ENCODE assay signal across 16 cellular contexts in the genomic region with DNA sequence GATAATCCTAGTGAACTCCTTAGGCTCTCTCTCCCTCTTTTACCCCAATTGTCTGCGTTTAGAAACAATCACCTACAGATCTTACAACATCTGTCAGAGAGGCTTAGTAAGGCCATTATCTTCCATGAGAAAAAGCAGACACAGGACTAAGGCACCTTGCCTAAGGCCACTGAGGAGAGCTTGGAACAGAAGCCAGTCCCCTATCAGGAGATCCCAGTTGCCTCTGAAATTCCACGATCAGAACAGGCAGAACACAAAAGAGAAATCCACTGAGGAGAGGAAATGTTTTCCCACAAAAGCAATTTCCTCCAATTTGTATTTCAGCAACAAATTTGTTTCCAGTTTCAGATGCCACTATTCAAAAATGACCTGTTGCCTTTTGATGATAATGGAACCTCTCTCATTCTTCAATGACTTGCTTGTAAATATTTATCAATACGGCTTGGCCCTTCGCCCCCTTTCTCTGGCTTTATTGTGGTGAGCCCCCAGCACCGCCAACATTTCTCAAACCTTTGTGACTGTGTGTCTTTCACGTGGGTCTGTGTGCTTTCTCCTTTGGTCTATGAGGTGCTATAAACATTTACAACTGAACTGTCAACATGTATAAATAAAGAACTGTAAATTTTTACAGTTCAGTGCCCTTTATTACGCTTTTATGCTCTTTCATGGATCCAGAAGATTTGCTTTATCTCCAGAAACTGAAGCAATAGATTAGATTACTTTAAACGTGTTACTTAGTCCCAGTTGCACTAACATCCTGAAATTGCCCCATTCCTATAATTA.
A peak's percentile ranks its signal among the peaks of the same experiment; 100 is the strongest.
DNase-seq lines count a peak whose midpoint lies in the region; ATAC-seq, FAIRE-seq and TF ChIP-seq lines count a peak whose summit lies in the region.
"Had no signal": no experiment of that assay in that cellular context is flagged by ENCODE, and none has a peak within 500 bp of the region (broad histone marks: within the 10 kb centered on the region; RNA-seq: fewer than 3 reads in every experiment).

No MANE protein-coding gene starts in this region.

- POLR2A ChIA-PET in HEK293T (lab: Yijun Ruan, JAX), result interaction anchor here (0.6 to 1.1 kb wide), 3 partner anchors 12 to 228 kb away, joined by 3 read pairs; no protein-coding TSS in a partner anchor

- ATAC-seq in SK-N-SH treated with all-trans-retinoic acid at 6 μM for 48 hours (peak; percentile 74), GM21723 (IDR thresholded peaks at IDR 0.05; ENCODE audit: unreplicated experiment) (no peak)
- ATAC-seq: activated CD4-positive, CD25-positive, alpha-beta regulatory T cell treated with anti-CD3 and anti-CD28 coated beads, Interleukin-2, amount 50 U/mL, for 24 hours; esophagus mucosa; GM12878; natural killer cell treated with Interleukin-12 subunit alpha and Interleukin-12 subunit beta and Interleukin-15 and Interleukin-18, amount 100 ng/mL, for 72 hours; T-helper 17 cell had no signal

- DNase-seq in HEK293T (ENCODE audit: extremely low spot score) (peak; percentile 39), islet precursor cell (peak; percentile 94), pulmonary artery endothelial cell (ENCODE audit: low read depth, low spot score) (peak; percentile 76), frontal cortex (ENCODE audit: low spot score in 2 of 2) (no peak), T-helper 2 cell (no peak), hepatic stellate cell (ENCODE audit: low spot score) (no peak)
- DNase-seq: hypothalamus, KG1, NCI-H774, T-helper 17 cell had no signal

- no peak for FAIRE-seq in frontal cortex (lab: Jason Lieb, UNC)
- FAIRE-seq: GM12878 had no signal

- CTCF ChIA-PET in HEK293T (lab: Yijun Ruan, JAX), result no interaction called here

TF ChIP-seq in HEK293T, 16 proteins besides CTCF, POLR2A, EP300 and RAD21:
- TF ChIP-seq, protein P1, sequence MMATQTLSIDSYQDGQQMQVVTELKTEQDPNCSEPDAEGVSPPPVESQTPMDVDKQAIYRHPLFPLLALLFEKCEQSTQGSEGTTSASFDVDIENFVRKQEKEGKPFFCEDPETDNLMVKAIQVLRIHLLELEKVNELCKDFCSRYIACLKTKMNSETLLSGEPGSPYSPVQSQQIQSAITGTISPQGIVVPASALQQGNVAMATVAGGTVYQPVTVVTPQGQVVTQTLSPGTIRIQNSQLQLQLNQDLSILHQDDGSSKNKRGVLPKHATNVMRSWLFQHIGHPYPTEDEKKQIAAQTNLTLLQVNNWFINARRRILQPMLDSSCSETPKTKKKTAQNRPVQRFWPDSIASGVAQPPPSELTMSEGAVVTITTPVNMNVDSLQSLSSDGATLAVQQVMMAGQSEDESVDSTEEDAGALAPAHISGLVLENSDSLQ (IDR thresholded peaks at IDR 0.05), result peak; percentile 65
- no peak for TF ChIP-seq FOXM1 (IDR thresholded peaks at IDR 0.05; ENCODE audit: borderline replicate concordance)
- peak; percentile 68; the same call in 1 of the 2 replicates for TF ChIP-seq CTBP1 (IDR thresholded peaks at IDR 0.05; ENCODE audit: borderline replicate concordance)
- TF ChIP-seq TARDBP (IDR thresholded peaks at IDR 0.05), result no peak
- TF ChIP-seq ZNF384 (IDR thresholded peaks at IDR 0.05), result no peak
- TF ChIP-seq ARNT (IDR thresholded peaks at IDR 0.05), result peak; percentile 88
- no peak for TF ChIP-seq SUZ12 (IDR thresholded peaks at IDR 0.05)
- no peak for TF ChIP-seq LEF1 (IDR thresholded peaks at IDR 0.05; ENCODE audit: borderline replicate concordance)
- no peak for TF ChIP-seq NFRKB (IDR thresholded peaks at IDR 0.05)
- TF ChIP-seq FOXK2 (IDR thresholded peaks at IDR 0.05), result no peak
- no peak for TF ChIP-seq SP1 (IDR thresholded peaks at IDR 0.05)
- TF ChIP-seq HDGF (IDR thresholded peaks at IDR 0.05; ENCODE audit: borderline replicate concordance), result no peak
- TF ChIP-seq BHLHE40 (IDR thresholded peaks at IDR 0.05; ENCODE audit: borderline replicate concordance), result no peak
TF ChIP-seq in HEK293T: peak in this region for 3.

TF ChIP-seq in SK-N-SH treated with all-trans-retinoic acid at 6 μM for 48 hours, 23 proteins besides CTCF, POLR2A, EP300 and RAD21:
- TF ChIP-seq, protein P2, sequence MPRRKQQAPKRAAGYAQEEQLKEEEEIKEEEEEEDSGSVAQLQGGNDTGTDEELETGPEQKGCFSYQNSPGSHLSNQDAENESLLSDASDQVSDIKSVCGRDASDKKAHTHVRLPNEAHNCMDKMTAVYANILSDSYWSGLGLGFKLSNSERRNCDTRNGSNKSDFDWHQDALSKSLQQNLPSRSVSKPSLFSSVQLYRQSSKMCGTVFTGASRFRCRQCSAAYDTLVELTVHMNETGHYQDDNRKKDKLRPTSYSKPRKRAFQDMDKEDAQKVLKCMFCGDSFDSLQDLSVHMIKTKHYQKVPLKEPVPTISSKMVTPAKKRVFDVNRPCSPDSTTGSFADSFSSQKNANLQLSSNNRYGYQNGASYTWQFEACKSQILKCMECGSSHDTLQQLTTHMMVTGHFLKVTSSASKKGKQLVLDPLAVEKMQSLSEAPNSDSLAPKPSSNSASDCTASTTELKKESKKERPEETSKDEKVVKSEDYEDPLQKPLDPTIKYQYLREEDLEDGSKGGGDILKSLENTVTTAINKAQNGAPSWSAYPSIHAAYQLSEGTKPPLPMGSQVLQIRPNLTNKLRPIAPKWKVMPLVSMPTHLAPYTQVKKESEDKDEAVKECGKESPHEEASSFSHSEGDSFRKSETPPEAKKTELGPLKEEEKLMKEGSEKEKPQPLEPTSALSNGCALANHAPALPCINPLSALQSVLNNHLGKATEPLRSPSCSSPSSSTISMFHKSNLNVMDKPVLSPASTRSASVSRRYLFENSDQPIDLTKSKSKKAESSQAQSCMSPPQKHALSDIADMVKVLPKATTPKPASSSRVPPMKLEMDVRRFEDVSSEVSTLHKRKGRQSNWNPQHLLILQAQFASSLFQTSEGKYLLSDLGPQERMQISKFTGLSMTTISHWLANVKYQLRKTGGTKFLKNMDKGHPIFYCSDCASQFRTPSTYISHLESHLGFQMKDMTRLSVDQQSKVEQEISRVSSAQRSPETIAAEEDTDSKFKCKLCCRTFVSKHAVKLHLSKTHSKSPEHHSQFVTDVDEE (CRISPR knock-in tag; IDR thresholded peaks at IDR 0.05), result peak; percentile 75; the same call in 1 of the 2 replicates
- TF ChIP-seq BACH2 (CRISPR knock-in tag; IDR thresholded peaks at IDR 0.05; ENCODE audit: borderline replicate concordance), result no peak
- TF ChIP-seq TCF4 (CRISPR knock-in tag; IDR thresholded peaks at IDR 0.05; ENCODE audit: borderline replicate concordance), result peak; percentile 90
- TF ChIP-seq OSR1 (CRISPR knock-in tag; IDR thresholded peaks at IDR 0.05), result no peak
- TF ChIP-seq, protein P3, sequence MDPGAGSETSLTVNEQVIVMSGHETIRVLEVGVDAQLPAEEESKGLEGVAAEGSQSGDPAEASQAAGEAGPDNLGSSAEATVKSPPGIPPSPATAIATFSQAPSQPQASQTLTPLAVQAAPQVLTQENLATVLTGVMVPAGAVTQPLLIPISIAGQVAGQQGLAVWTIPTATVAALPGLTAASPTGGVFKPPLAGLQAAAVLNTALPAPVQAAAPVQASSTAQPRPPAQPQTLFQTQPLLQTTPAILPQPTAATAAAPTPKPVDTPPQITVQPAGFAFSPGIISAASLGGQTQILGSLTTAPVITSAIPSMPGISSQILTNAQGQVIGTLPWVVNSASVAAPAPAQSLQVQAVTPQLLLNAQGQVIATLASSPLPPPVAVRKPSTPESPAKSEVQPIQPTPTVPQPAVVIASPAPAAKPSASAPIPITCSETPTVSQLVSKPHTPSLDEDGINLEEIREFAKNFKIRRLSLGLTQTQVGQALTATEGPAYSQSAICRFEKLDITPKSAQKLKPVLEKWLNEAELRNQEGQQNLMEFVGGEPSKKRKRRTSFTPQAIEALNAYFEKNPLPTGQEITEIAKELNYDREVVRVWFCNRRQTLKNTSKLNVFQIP (CRISPR knock-in tag; IDR thresholded peaks at IDR 0.05; ENCODE audit: borderline replicate concordance, low read depth), result no peak
- peak; percentile 50; the same call in 1 of the 2 replicates for TF ChIP-seq CSDC2 (CRISPR knock-in tag; IDR thresholded peaks at IDR 0.05)
- peak; percentile 72 for TF ChIP-seq ISL1 (CRISPR knock-in tag; IDR thresholded peaks at IDR 0.05)
- no peak for TF ChIP-seq ZC3H10 (CRISPR knock-in tag; IDR thresholded peaks at IDR 0.05)
- no peak for TF ChIP-seq TOX (CRISPR knock-in tag; IDR thresholded peaks at IDR 0.05; ENCODE audit: borderline replicate concordance)
- TF ChIP-seq, protein P4, sequence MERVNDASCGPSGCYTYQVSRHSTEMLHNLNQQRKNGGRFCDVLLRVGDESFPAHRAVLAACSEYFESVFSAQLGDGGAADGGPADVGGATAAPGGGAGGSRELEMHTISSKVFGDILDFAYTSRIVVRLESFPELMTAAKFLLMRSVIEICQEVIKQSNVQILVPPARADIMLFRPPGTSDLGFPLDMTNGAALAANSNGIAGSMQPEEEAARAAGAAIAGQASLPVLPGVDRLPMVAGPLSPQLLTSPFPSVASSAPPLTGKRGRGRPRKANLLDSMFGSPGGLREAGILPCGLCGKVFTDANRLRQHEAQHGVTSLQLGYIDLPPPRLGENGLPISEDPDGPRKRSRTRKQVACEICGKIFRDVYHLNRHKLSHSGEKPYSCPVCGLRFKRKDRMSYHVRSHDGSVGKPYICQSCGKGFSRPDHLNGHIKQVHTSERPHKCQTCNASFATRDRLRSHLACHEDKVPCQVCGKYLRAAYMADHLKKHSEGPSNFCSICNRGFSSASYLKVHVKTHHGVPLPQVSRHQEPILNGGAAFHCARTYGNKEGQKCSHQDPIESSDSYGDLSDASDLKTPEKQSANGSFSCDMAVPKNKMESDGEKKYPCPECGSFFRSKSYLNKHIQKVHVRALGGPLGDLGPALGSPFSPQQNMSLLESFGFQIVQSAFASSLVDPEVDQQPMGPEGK (CRISPR knock-in tag; IDR thresholded peaks at IDR 0.05; ENCODE audit: borderline replicate concordance), result no peak
- TF ChIP-seq ZNF8 (CRISPR knock-in tag; IDR thresholded peaks at IDR 0.05), result no peak; the same call in 1 of the 2 replicates
- TF ChIP-seq ESRRG (CRISPR knock-in tag; IDR thresholded peaks at IDR 0.05), result 0 out of 2 replicates have a peak, but pooled peaks have one; percentile 19

Comparison
In these comparisons a context has a peak if more than half of its experiments do, and no peak if none do; other contexts are left out.
1. DNase-seq: peak in HEK293T (single experiment), islet precursor cell (single experiment) and pulmonary artery endothelial cell (single experiment); none in frontal cortex (0 of 2), T-helper 2 cell (0 of 5) and hepatic stellate cell (single experiment).